10 cellular contexts compared by ENCODE assay signal in the genomic region with DNA sequence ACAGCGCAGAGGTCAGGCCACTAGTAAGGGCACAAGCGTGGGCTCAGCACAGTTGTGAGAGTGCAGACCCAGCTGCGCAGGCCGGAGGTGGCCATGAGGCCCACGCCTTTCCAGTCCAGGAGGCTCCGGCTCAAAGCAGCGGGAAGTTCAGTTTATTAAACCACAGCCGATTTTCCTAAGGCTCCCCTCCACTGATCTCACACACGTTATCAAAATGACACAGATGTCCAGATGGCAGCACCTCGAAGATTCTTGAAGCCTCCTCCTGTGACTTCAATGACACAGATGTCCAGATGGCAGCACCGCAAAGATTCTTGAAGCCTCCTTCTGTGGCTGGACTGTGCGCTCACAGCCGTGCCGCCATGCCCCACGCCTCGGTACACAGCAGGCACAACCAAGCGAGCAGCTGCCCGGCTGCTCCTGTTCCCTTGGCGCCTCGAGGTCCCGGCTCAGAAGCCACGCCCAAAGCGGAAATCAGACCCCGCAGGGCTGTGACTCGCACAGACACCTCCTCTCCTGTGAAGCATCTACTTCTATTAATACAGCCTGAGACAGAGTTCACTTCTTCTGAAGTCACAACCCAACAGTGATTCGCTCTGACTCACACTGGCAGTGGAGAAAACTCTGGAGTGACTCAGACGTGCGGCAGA.
A peak's percentile ranks its signal among the peaks of the same experiment; 100 is the strongest.
DNase-seq lines count a peak whose midpoint lies in the region; ATAC-seq and TF ChIP-seq lines count a peak whose summit lies in the region.
"Had no signal": no experiment of that assay in that cellular context is flagged by ENCODE, and none has a peak within 500 bp of the region (broad histone marks: within the 10 kb centered on the region; RNA-seq: fewer than 3 reads in every experiment).

No MANE protein-coding gene starts in this region.

- H3K4me3 Mint-ChIP-seq in stimulated activated effector memory CD8-positive, alpha-beta T cell treated with anti-CD3 and anti-CD28 coated beads, Interleukin-12 subunit alpha, Interleukin-12 subunit beta, amount 100 ng/mL, for 72 hours: peak overlapping the region; percentile 66

- H3K36me3 Mint-ChIP-seq in stimulated activated effector memory CD8-positive, alpha-beta T cell treated with anti-CD3 and anti-CD28 coated beads, Interleukin-12 subunit alpha, Interleukin-12 subunit beta, amount 100 ng/mL, for 72 hours: peaks cover 13% of the 10 kb centered on the region

- POLR2A ChIA-PET in PC-9 (lab: Charles Lee; ENCODE audit: unreplicated experiment): no interaction called here

- H3K9me2 ChIP-seq in PC-9 (ENCODE audit: insufficient read depth): no peaks in the 10 kb centered on the region

- H3K79me2 ChIP-seq in PC-9 (ENCODE audit: low read depth): no peaks in the 10 kb centered on the region

- ATAC-seq in stimulated activated effector memory CD8-positive, alpha-beta T cell treated with anti-CD3 and anti-CD28 coated beads, Interleukin-12 subunit alpha, Interleukin-12 subunit beta, amount 100 ng/mL, for 72 hours: peak; percentile 96
- no peak for ATAC-seq in HG03432 (IDR thresholded peaks at IDR 0.05; ENCODE audit: unreplicated experiment)

- no peak overlapping the region for H3K4me2 ChIP-seq in PC-9

- TF ChIP-seq CTCF in PC-9 (conservative IDR thresholded peaks at IDR 0.05): no peak

- H3F3A ChIP-seq in PC-9 (ENCODE audit: insufficient read depth, low read depth): peaks cover 25% of the 10 kb centered on the region; the same call in 1 of the 2 replicates

- H3K4me1 ChIP-seq in PC-9 (replicated peaks; ENCODE audit: insufficient read depth): peaks cover 8% of the 10 kb centered on the region

- H2AFZ ChIP-seq in PC-9: no peak overlapping the region

- BruUV-seq in PC-9 (replicated peaks; lab: Mats Ljungman, UMichigan): TSS peak; percentile 44

- no peaks in the 10 kb centered on the region for H3K9me3 ChIP-seq in PC-9 (ENCODE audit: insufficient read depth, low read depth)
- H3K9me3 ChIP-seq: upper lobe of left lung had no signal

- intact Hi-C loops in PC-9 (cut with micrococcal nuclease; ENCODE audit: unreplicated experiment): no loop called here

- DNase-seq in DMS53 (lab: John Stamatoyannopoulos, UW): peak; percentile 47
- DNase-seq in DMS53 treated with DMSO at 0.1 percent for 48 hours (lab: John Stamatoyannopoulos, UW; ENCODE audit: unreplicated experiment): no peak
- DNase-seq in PC-9: peak; percentile 78 to 86
- peak; percentile 25 for DNase-seq in activated naive CD8-positive, alpha-beta T cell treated with anti-CD3 and anti-CD28 coated beads, Interleukin-2, amount 50 U/mL, for 16 hours (ENCODE audit: low read depth, low spot score)
- peak; percentile 59 for DNase-seq in left kidney (ENCODE audit: low read depth, low spot score)
- peak; percentile 30 to 67 for DNase-seq in stimulated activated effector memory CD8-positive, alpha-beta T cell treated with anti-CD3 and anti-CD28 coated beads, Interleukin-12 subunit alpha, Interleukin-12 subunit beta, amount 100 ng/mL, for 72 hours (ENCODE audit: low spot score in 2 of 2)
- no peak for DNase-seq in ecto neural progenitor cell (ENCODE audit: low spot score)

- CTCF ChIA-PET in PC-9 (lab: Charles Lee): no interaction called here

- peaks cover 11% of the 10 kb centered on the region for H4K20me1 ChIP-seq in PC-9 (ENCODE audit: insufficient read depth)

- no peak overlapping the region for H3K4me3 ChIP-seq in PC-9
- H3K4me3 ChIP-seq: upper lobe of left lung had no signal

- no peak overlapping the region for H3K27ac ChIP-seq in PC-9
- H3K27ac ChIP-seq: 22Rv1 had no signal

- H3K9me3 Mint-ChIP-seq in stimulated activated effector memory CD8-positive, alpha-beta T cell treated with anti-CD3 and anti-CD28 coated beads, Interleukin-12 subunit alpha, Interleukin-12 subunit beta, amount 100 ng/mL, for 72 hours: no peaks in the 10 kb centered on the region

- H3K4me1 Mint-ChIP-seq in stimulated activated effector memory CD8-positive, alpha-beta T cell treated with anti-CD3 and anti-CD28 coated beads, Interleukin-12 subunit alpha, Interleukin-12 subunit beta, amount 100 ng/mL, for 72 hours: peaks cover 54% of the 10 kb centered on the region

- H3K36me3 ChIP-seq in PC-9 (ENCODE audit: low read depth): no peaks in the 10 kb centered on the region
- H3K36me3 ChIP-seq: upper lobe of left lung had no signal

- peak overlapping the region; percentile 54 for H3K27ac Mint-ChIP-seq in stimulated activated effector memory CD8-positive, alpha-beta T cell treated with anti-CD3 and anti-CD28 coated beads, Interleukin-12 subunit alpha, Interleukin-12 subunit beta, amount 100 ng/mL, for 72 hours

- H3K27me3 ChIP-seq in PC-9 (ENCODE audit: insufficient read depth, low read depth): no peaks in the 10 kb centered on the region
- H3K27me3 ChIP-seq: upper lobe of left lung had no signal

Comparison
In these comparisons a context has a peak if more than half of its experiments do, and no peak if none do; other contexts are left out.
1. DNase-seq: peak in DMS53 (single experiment), PC-9 (2 of 2), activated naive CD8-positive, alpha-beta T cell treated with anti-CD3 and anti-CD28 coated beads, Interleukin-2, amount 50 U/mL, for 16 hours (single experiment), left kidney (single experiment) and stimulated activated effector memory CD8-positive, alpha-beta T cell treated with anti-CD3 and anti-CD28 coated beads, Interleukin-12 subunit alpha, Interleukin-12 subunit beta, amount 100 ng/mL, for 72 hours (2 of 2); none in DMS53 treated with DMSO at 0.1 percent for 48 hours (single experiment) and ecto neural progenitor cell (single experiment).